ENCODE assay signal across 2 cellular contexts in the genomic region with DNA sequence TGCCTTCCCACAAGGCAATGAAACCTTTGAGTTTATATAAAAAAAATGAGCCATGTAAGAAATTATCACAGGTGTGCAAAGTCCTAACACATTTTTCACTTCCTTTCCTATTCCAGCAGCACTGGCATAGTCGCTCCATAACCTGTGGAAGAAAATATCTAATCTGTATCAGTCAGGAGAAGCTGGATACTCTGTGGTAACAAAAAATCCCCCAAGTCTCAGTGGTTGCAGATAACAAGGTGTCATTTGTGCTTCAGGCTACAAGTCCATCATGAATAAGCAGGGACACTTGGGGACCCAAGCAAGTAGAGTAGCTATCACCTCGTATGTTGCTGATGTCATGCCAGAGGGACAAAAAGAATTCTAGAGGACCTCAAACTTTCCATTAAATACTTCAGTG.
A peak's percentile ranks its signal among the peaks of the same experiment; 100 is the strongest.
TF ChIP-seq lines count a peak whose summit lies in the region.

No MANE protein-coding gene starts in this region.

TF ChIP-seq in HepG2, 621 proteins besides CTCF, POLR2A, EP300 and RAD21:
- no peak for TF ChIP-seq U2AF2 (IDR thresholded peaks at IDR 0.05; ENCODE audit: low read depth, low read length)
- peak; percentile 90 for TF ChIP-seq RBAK (CRISPR knock-in tag; IDR thresholded peaks at IDR 0.05)
- TF ChIP-seq ZNF256 (CRISPR knock-in tag; conservative IDR thresholded peaks at IDR 0.05) = no peak
- no peak for TF ChIP-seq ATAD3A (CRISPR knock-in tag; IDR thresholded peaks at IDR 0.05)
TF ChIP-seq in HepG2: peak in this region for 1.

TF ChIP-seq in GM12878, 131 proteins besides CTCF, POLR2A, EP300 and RAD21:
- no peak for TF ChIP-seq PAX5 (IDR thresholded peaks at IDR 0.05; ENCODE audit: borderline replicate concordance, low read depth, low read length)
- no peak for TF ChIP-seq NFYA (IDR thresholded peaks at IDR 0.05; ENCODE audit: borderline replicate concordance, low read depth, low read length)
- TF ChIP-seq PRDM15 (CRISPR knock-in tag; IDR thresholded peaks at IDR 0.05) = no peak
- no peak for TF ChIP-seq YY1 (IDR thresholded peaks at IDR 0.05; ENCODE audit: low read depth, low read length)
- no peak for TF ChIP-seq KAT2A (conservative IDR thresholded peaks at IDR 0.05; ENCODE audit: control insufficient read depth, low read depth, low read length)
- no peak for TF ChIP-seq HDGF (IDR thresholded peaks at IDR 0.05)
- no peak for TF ChIP-seq RUNX3 (IDR thresholded peaks at IDR 0.05; ENCODE audit: low read length)
- TF ChIP-seq NFIC (IDR thresholded peaks at IDR 0.05; ENCODE audit: low read depth, low read length) = no peak
- no peak for TF ChIP-seq WRNIP1 (IDR thresholded peaks at IDR 0.05; ENCODE audit: borderline replicate concordance, low read depth, low read length)
- TF ChIP-seq, protein P1, sequence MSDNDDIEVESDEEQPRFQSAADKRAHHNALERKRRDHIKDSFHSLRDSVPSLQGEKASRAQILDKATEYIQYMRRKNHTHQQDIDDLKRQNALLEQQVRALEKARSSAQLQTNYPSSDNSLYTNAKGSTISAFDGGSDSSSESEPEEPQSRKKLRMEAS (IDR thresholded peaks at IDR 0.05; ENCODE audit: low read depth, low read length) = no peak
- TF ChIP-seq SMAD1 (IDR thresholded peaks at IDR 0.05; ENCODE audit: low read depth, partially characterized antibody) = no peak
- TF ChIP-seq TAF1 (IDR thresholded peaks at IDR 0.05; ENCODE audit: borderline replicate concordance, low read depth, low read length) = no peak
